14 cellular contexts compared by ENCODE assay signal in genomic region chr18:22345733-22346132, GRCh38.
A peak's percentile ranks its signal among the peaks of the same experiment; 100 is the strongest.
DNase-seq lines count a peak whose midpoint lies in the region; ATAC-seq and TF ChIP-seq lines count a peak whose summit lies in the region.
"Had no signal": no experiment of that assay in that cellular context is flagged by ENCODE, and none has a peak within 500 bp of the region (broad histone marks: within the 10 kb centered on the region; RNA-seq: fewer than 3 reads in every experiment).

No MANE protein-coding gene starts in this region.

- H3K4ac ChIP-seq in neuronal stem cell (ENCODE audit: low read length), result no peak overlapping the region

- no peak overlapping the region for H2BK12ac ChIP-seq in neuronal stem cell (ENCODE audit: low read length)

- no peaks in the 10 kb centered on the region for H3K79me1 ChIP-seq in neuronal stem cell (ENCODE audit: low read depth, low read length)

- H3K27me3 ChIP-seq in ACC112 (ENCODE audit: insufficient read depth, low read length), result no peaks in the 10 kb centered on the region
- H3K27me3 ChIP-seq in neuronal stem cell (ENCODE audit: control insufficient read depth in 3 of 3, insufficient read depth in 3 of 3, low read depth in 1 of 3, low read length in 3 of 3), result peaks cover 18 to 66% (median 49%) of the 10 kb centered on the region in 3 experiments

- no peaks in the 10 kb centered on the region for H3K27me3 Mint-ChIP-seq in central memory CD8-positive, alpha-beta T cell
- peaks cover 0 to 2% of the 10 kb centered on the region in 2 donors for H3K27me3 Mint-ChIP-seq in natural killer cell treated with Interleukin-12 subunit alpha and Interleukin-12 subunit beta and Interleukin-15 and Interleukin-18, amount 100 ng/mL, for 72 hours

- no peak overlapping the region for H2BK5ac ChIP-seq in neuronal stem cell (ENCODE audit: low read length)

- no peak overlapping the region for H3K4me2 ChIP-seq in neuronal stem cell (ENCODE audit: insufficient read depth, low read length, poor library complexity, severe bottlenecking)

- H2BK120ac ChIP-seq in neuronal stem cell (ENCODE audit: low read depth, low read length), result no peak overlapping the region

- no peak overlapping the region for H3K18ac ChIP-seq in neuronal stem cell (ENCODE audit: low read length)

- peak overlapping the region; percentile 89 for H3K4me3 Mint-ChIP-seq in central memory CD8-positive, alpha-beta T cell
- peak overlapping the region; percentile 86 for H3K4me3 Mint-ChIP-seq in natural killer cell treated with Interleukin-12 subunit alpha and Interleukin-12 subunit beta and Interleukin-15 and Interleukin-18, amount 100 ng/mL, for 72 hours
- H3K4me3 Mint-ChIP-seq: WTC11 had no signal

- no peak overlapping the region for H2AK5ac ChIP-seq in neuronal stem cell (ENCODE audit: low read depth, low read length)

- H3K9ac ChIP-seq in neuronal stem cell (ENCODE audit: low read depth, low read length, poor library complexity), result no peak overlapping the region

- POLR2A ChIA-PET in HEK293 (lab: Yijun Ruan, JAX), result interaction anchor here (0.9 kb wide), 1 partner anchor 175 kb away, joined by 3 read pairs; no protein-coding TSS in a partner anchor

- no peak overlapping the region for H3K14ac ChIP-seq in neuronal stem cell (ENCODE audit: low read length)

- WGBS in neuronal stem cell (ENCODE audit: extremely low coverage in 2 of 2, insufficient read length in 2 of 2, insufficient replicate concordance in 1 of 2), 2 donors, result no CpG with 5 or more reads among the region's 2 CpGs

- H3K27ac ChIP-seq in ACC112 (ENCODE audit: low read depth, low read length) (peak overlapping the region; percentile 95), HEK293 (ENCODE audit: extremely low read depth, low read depth, low read length) (peak overlapping the region; percentile 7; the same call in 1 of the 2 replicates), neuronal stem cell (replicated peaks; ENCODE audit: low read length) (no peak overlapping the region)

- DNase-seq in central memory CD8-positive, alpha-beta T cell (ENCODE audit: low spot score in 2 of 2), result no peak
- no peak for DNase-seq in natural killer cell treated with Interleukin-12 subunit alpha and Interleukin-12 subunit beta and Interleukin-15 and Interleukin-18, amount 100 ng/mL, for 72 hours (ENCODE audit: low spot score)
- no peak for DNase-seq in medulla oblongata (ENCODE audit: extremely low spot score)
- no peak for DNase-seq in neuronal stem cell (ENCODE audit: low spot score)
- DNase-seq: esophagus squamous epithelium; islet precursor cell; NCI-H187 treated with DMSO at 0.1 percent for 48 hours; NCI-H774; stimulated activated CD8-positive, alpha-beta memory T cell treated with anti-CD3 and anti-CD28 coated beads, Interleukin-4, amount 100 ng/mL, for 48 hours had no signal

- H3K36me3 ChIP-seq in ACC112 (ENCODE audit: insufficient read depth, low read length) (no peaks in the 10 kb centered on the region), HEK293 (ENCODE audit: control insufficient read depth in 2 of 2, insufficient read depth in 1 of 2, low read length in 2 of 2) (no peaks in the 10 kb centered on the region), neuronal stem cell (replicated peaks in 1 of 2; ENCODE audit: control insufficient read depth in 2 of 2, insufficient read depth in 2 of 2, low read length in 2 of 2) (no peaks in the 10 kb centered on the region)
- H3K36me3 ChIP-seq: esophagus squamous epithelium had no signal

- H3K4me3 ChIP-seq in ACC112 (ENCODE audit: low read depth, low read length), result peak overlapping the region; percentile 85; the same call in 1 of the 2 replicates
- no peak overlapping the region for H3K4me3 ChIP-seq in HEK293 (ENCODE audit: low read depth, low read length)
- no peak overlapping the region for H3K4me3 ChIP-seq in neuronal stem cell (ENCODE audit: low read length in 2 of 2)
- H3K4me3 ChIP-seq: esophagus squamous epithelium had no signal

- no peaks in the 10 kb centered on the region for H3K79me2 ChIP-seq in ACC112 (ENCODE audit: control insufficient read depth, insufficient read depth, low read length, unreplicated experiment)

- peak overlapping the region; percentile 99 for H3K27ac Mint-ChIP-seq in central memory CD8-positive, alpha-beta T cell (ENCODE audit: low read depth)
- peak overlapping the region; percentile 80 to 81 for H3K27ac Mint-ChIP-seq in natural killer cell treated with Interleukin-12 subunit alpha and Interleukin-12 subunit beta and Interleukin-15 and Interleukin-18, amount 100 ng/mL, for 72 hours
- H3K27ac Mint-ChIP-seq: WTC11 had no signal

- no peak overlapping the region for H4K8ac ChIP-seq in neuronal stem cell (ENCODE audit: low read depth, low read length)

- peaks cover 86% of the 10 kb centered on the region for H3K4me1 Mint-ChIP-seq in central memory CD8-positive, alpha-beta T cell
- H3K4me1 Mint-ChIP-seq in natural killer cell treated with Interleukin-12 subunit alpha and Interleukin-12 subunit beta and Interleukin-15 and Interleukin-18, amount 100 ng/mL, for 72 hours (ENCODE audit: low read depth in 2 of 2), result peaks cover 68 to 81% of the 10 kb centered on the region in 2 donors

- CTCF ChIA-PET in HEK293 (lab: Yijun Ruan, JAX), result interaction anchor here (0.8 kb wide), 1 partner anchor 126 kb away, joined by 3 read pairs; no protein-coding TSS in a partner anchor

- no peak overlapping the region for H3K23ac ChIP-seq in neuronal stem cell (ENCODE audit: low read depth, low read length, poor library complexity)

- TF ChIP-seq CTCF in HEK293 (tag by site-specific recombination; IDR thresholded peaks at IDR 0.05), result no peak

- no peak for ATAC-seq in central memory CD8-positive, alpha-beta T cell (replicated peaks; ENCODE audit: extremely low read depth, poor library complexity, severe bottlenecking)
- peak in 1 of 2 donors; percentile 40 for ATAC-seq in natural killer cell treated with Interleukin-12 subunit alpha and Interleukin-12 subunit beta and Interleukin-15 and Interleukin-18, amount 100 ng/mL, for 72 hours
- ATAC-seq in HG02759 (IDR thresholded peaks at IDR 0.05; ENCODE audit: unreplicated experiment) (no peak), HG02970 (IDR thresholded peaks at IDR 0.05; ENCODE audit: low FRiP score, unreplicated experiment) (no peak)
- ATAC-seq: WTC11 had no signal

- no peak overlapping the region for H2BK15ac ChIP-seq in neuronal stem cell (ENCODE audit: low read length)

- H3K36me3 Mint-ChIP-seq in central memory CD8-positive, alpha-beta T cell (ENCODE audit: insufficient read depth), result peaks cover 13% of the 10 kb centered on the region
- no peaks in the 10 kb centered on the region for H3K36me3 Mint-ChIP-seq in natural killer cell treated with Interleukin-12 subunit alpha and Interleukin-12 subunit beta and Interleukin-15 and Interleukin-18, amount 100 ng/mL, for 72 hours
- H3K36me3 Mint-ChIP-seq: WTC11 had no signal

- H3K9me3 ChIP-seq in HEK293 (ENCODE audit: control insufficient read depth, insufficient read depth, low read depth, low read length) (no peaks in the 10 kb centered on the region), neuronal stem cell (replicated peaks in 1 of 2; ENCODE audit: control insufficient read depth in 2 of 2, insufficient read depth in 1 of 2, low read depth in 1 of 2, low read length in 2 of 2) (no peaks in the 10 kb centered on the region)
- H3K9me3 ChIP-seq: esophagus squamous epithelium had no signal

- no peaks in the 10 kb centered on the region for H3K9me3 Mint-ChIP-seq in central memory CD8-positive, alpha-beta T cell
- no peaks in the 10 kb centered on the region for H3K9me3 Mint-ChIP-seq in natural killer cell treated with Interleukin-12 subunit alpha and Interleukin-12 subunit beta and Interleukin-15 and Interleukin-18, amount 100 ng/mL, for 72 hours
- H3K9me3 Mint-ChIP-seq: WTC11 had no signal

- H3K4me1 ChIP-seq in ACC112 (ENCODE audit: control insufficient read depth, insufficient read depth, low read length, unreplicated experiment), result peaks cover 45% of the 10 kb centered on the region
- H3K4me1 ChIP-seq in HEK293 (ENCODE audit: control insufficient read depth, insufficient read depth, low read length), result peaks cover 54% of the 10 kb centered on the region
- peaks cover 8 to 11% of the 10 kb centered on the region in 2 donors for H3K4me1 ChIP-seq in neuronal stem cell (ENCODE audit: control insufficient read depth in 2 of 2, insufficient read depth in 1 of 2, low read depth in 1 of 2, low read length in 2 of 2)

- H4K91ac ChIP-seq in neuronal stem cell (ENCODE audit: low read depth, low read length, poor library complexity), result no peak overlapping the region

- H2AFZ ChIP-seq in ACC112 (ENCODE audit: low read length, unreplicated experiment) (no peak overlapping the region), neuronal stem cell (ENCODE audit: low read length) (no peak overlapping the region)

TF ChIP-seq in HEK293, 187 proteins besides CTCF, POLR2A, EP300 and RAD21 (continues in another document):
- TF ChIP-seq ZNF211 (tag by site-specific recombination; IDR thresholded peaks at IDR 0.05; ENCODE audit: low read depth) (no peak), ZBTB7A (tag by site-specific recombination; IDR thresholded peaks at IDR 0.05; ENCODE audit: low read depth) (no peak), ZNF501 (tag by site-specific recombination; IDR thresholded peaks at IDR 0.05) (no peak), BCL11B (tag by site-specific recombination; IDR thresholded peaks at IDR 0.05; ENCODE audit: low read depth) (no peak), ZNF155 (tag by site-specific recombination; IDR thresholded peaks at IDR 0.05) (no peak), ZNF449 (tag by site-specific recombination; IDR thresholded peaks at IDR 0.05) (no peak), ZSCAN4 (tag by site-specific recombination; IDR thresholded peaks at IDR 0.05) (no peak), BCL11A (tag by site-specific recombination; IDR thresholded peaks at IDR 0.05; ENCODE audit: low read depth) (no peak)
